In genomic region chr4:153095448-153096204, GRCh38 we compare ENCODE assay signal across 16 cellular contexts.
"Had no signal": no experiment of that assay in that cellular context is flagged by ENCODE, and none has a peak within 500 bp of the region (broad histone marks: within the 10 kb centered on the region; RNA-seq: fewer than 3 reads in every experiment).

No MANE protein-coding gene starts in this region.

- H3K4me3 ChIP-seq: coronary artery, lower lobe of right lung, thyroid gland had no signal

- H3K9me3 ChIP-seq: lower lobe of right lung, thyroid gland had no signal

- H3K4me1 ChIP-seq: lower lobe of right lung, thyroid gland had no signal

- ATAC-seq: lower lobe of right lung had no signal

- H3K27ac ChIP-seq: brain microvascular endothelial cell, coronary artery, lower lobe of right lung, thyroid gland, WERI-Rb-1 had no signal

- DNase-seq: activated CD4-positive, alpha-beta memory T cell treated with anti-CD3 and anti-CD28 coated beads for 36 hours; activated naive CD4-positive, alpha-beta T cell treated with Interleukin-2 at 50 U/mL for 16 hours; activated T-cell treated with anti-CD3 and anti-CD28 coated beads, Interleukin-2, amount 50 U/mL, for 24 hours; aorta; brain microvascular endothelial cell; hypothalamus; islet precursor cell; lower lobe of right lung; occipital lobe; stimulated activated CD4-positive, alpha-beta T cell treated with anti-CD3 and anti-CD28 coated beads, Interleukin-12 subunit alpha, Interleukin-12 subunit beta, amount 100 ng/mL, for 4 hours; stimulated activated CD4-positive, alpha-beta T cell treated with anti-CD3 and anti-CD28 coated beads, Interleukin-2, amount 100 ng/mL, for 24 hours; stimulated activated naive CD4-positive, alpha-beta T cell treated with Interleukin-2 at 50 U/mL for 16 hours; T1000; thyroid gland; WERI-Rb-1 had no signal

- H3K36me3 ChIP-seq: brain microvascular endothelial cell, lower lobe of right lung, thyroid gland, WERI-Rb-1 had no signal

- H3K27me3 ChIP-seq: brain microvascular endothelial cell, thyroid gland had no signal
